In genomic region chr10:75226656-75227055, GRCh38 we compare ENCODE assay signal across 9 cellular contexts. TPM values are rescaled to one million over a fixed set of nuclear protein-coding genes. Genes with fewer than 3 reads are reported as not detected.
DNase-seq lines count a peak whose midpoint lies in the region; ATAC-seq and TF ChIP-seq lines count a peak whose summit lies in the region.
"Had no signal": no experiment of that assay in that cellular context is flagged by ENCODE, and none has a peak within 500 bp of the region (broad histone marks: within the 10 kb centered on the region; RNA-seq: fewer than 3 reads in every experiment).

No MANE protein-coding gene starts in this region.

- TF ChIP-seq CTCF in GM23338 (conservative IDR thresholded peaks at IDR 0.05; ENCODE audit: low read depth in 2 of 2) (no peak), spleen (IDR thresholded peaks at IDR 0.05 in 8 of 11, conservative IDR thresholded peaks at IDR 0.05 in 3 of 11) (no peak)

- intact Hi-C loops in spleen (cut with DNase I; ENCODE audit: low total_unique reads) (no loop called here), posterior vena cava (cut with DNase I) (no loop called here)

- peaks cover 67% of the 10 kb centered on the region for H3K4me1 Mint-ChIP-seq in GM23338
- H3K4me1 Mint-ChIP-seq in activated naive CD8-positive, alpha-beta T cell (ENCODE audit: low read depth) = peaks cover 61% of the 10 kb centered on the region

- peak overlapping the region; percentile 68 for H3K4me2 ChIP-seq in GM23338

- H3K27ac ChIP-seq in GM23338 (ENCODE audit: low read depth) (peak overlapping the region; percentile 95), iPS-18a (ENCODE audit: low read length) (peak overlapping the region; percentile 43), spleen (peak overlapping the region in 5 of 8 donors; percentile 56 to 76 (median 73))

- H3K36me3 ChIP-seq in GM23338 (ENCODE audit: insufficient read depth) (peaks cover 17% of the 10 kb centered on the region), iPS-18a (ENCODE audit: control insufficient read depth, low read depth, low read length) (peaks cover 83% of the 10 kb centered on the region), spleen (peaks cover 0 to 100% (median 73%) of the 10 kb centered on the region in 6 donors)

- H3K36me3 Mint-ChIP-seq in GM23338 (ENCODE audit: low read depth) = peaks cover 89% of the 10 kb centered on the region
- H3K36me3 Mint-ChIP-seq in activated naive CD8-positive, alpha-beta T cell = peaks cover 15% of the 10 kb centered on the region

- no peak for TF ChIP-seq POLR2A in spleen (IDR thresholded peaks at IDR 0.05)

- H3K27ac Mint-ChIP-seq in GM23338 = no peak overlapping the region; the same call in 1 of the 2 replicates
- peak overlapping the region; percentile 58 for H3K27ac Mint-ChIP-seq in activated naive CD8-positive, alpha-beta T cell

- WGBS in spleen, 5 donors = 70 to 92% (median 80%) methylated on average over 5 of the region's 5 CpGs

- no peak overlapping the region for H2AFZ ChIP-seq in GM23338

- DNase-seq in GM23338 (ENCODE audit: low spot score) (peak; percentile 70), spleen (no peak), posterior vena cava (ENCODE audit: low spot score) (no peak), RPMI8226 (no peak), A172 (ENCODE audit: low spot score) (no peak)
- DNase-seq: NCI-H146 had no signal

- peaks cover 20% of the 10 kb centered on the region for H3F3A ChIP-seq in GM23338 (replicated peaks; ENCODE audit: low read depth)

- H3K27me3 ChIP-seq in GM23338 (ENCODE audit: insufficient read depth) (no peaks in the 10 kb centered on the region), iPS-18a (ENCODE audit: control insufficient read depth, insufficient read depth, low read length) (no peaks in the 10 kb centered on the region), spleen (replicated peaks in 1 of 7) (no peaks in the 10 kb centered on the region)

- no peaks in the 10 kb centered on the region for H3K9me3 Mint-ChIP-seq in GM23338
- no peaks in the 10 kb centered on the region for H3K9me3 Mint-ChIP-seq in activated naive CD8-positive, alpha-beta T cell (ENCODE audit: low read depth)

- ATAC-seq in GM23338 = peak; percentile 27
- no peak for ATAC-seq in HG03521 (IDR thresholded peaks at IDR 0.05; ENCODE audit: unreplicated experiment)

- H3K4me3 ChIP-seq in GM23338 (peak overlapping the region; percentile 17; the same call in 1 of the 2 replicates), iPS-18a (ENCODE audit: low read length) (no peak overlapping the region), spleen (no peak overlapping the region)

- no peaks in the 10 kb centered on the region for H3K9me2 ChIP-seq in GM23338 (ENCODE audit: insufficient read depth)

- H3K79me2 ChIP-seq in GM23338 (replicated peaks; ENCODE audit: insufficient read depth) = peaks cover 85% of the 10 kb centered on the region

- no peaks in the 10 kb centered on the region for H3K9me3 ChIP-seq in iPS-18a (ENCODE audit: control insufficient read depth, low read depth, low read length)
- no peaks in the 10 kb centered on the region for H3K9me3 ChIP-seq in spleen

- H3K27me3 Mint-ChIP-seq in GM23338 (ENCODE audit: insufficient read depth, low read depth, poor library complexity) = peaks cover 15% of the 10 kb centered on the region
- H3K27me3 Mint-ChIP-seq in activated naive CD8-positive, alpha-beta T cell = no peaks in the 10 kb centered on the region

- H4K20me1 ChIP-seq in GM23338 (replicated peaks; ENCODE audit: insufficient read depth) = peaks cover 12% of the 10 kb centered on the region

- H3K4me1 ChIP-seq in GM23338 (ENCODE audit: insufficient read depth) (peaks cover 43% of the 10 kb centered on the region), iPS-18a (ENCODE audit: control insufficient read depth, low read depth, low read length) (peaks cover 50% of the 10 kb centered on the region), spleen (peaks cover 22 to 91% (median 50%) of the 10 kb centered on the region in 6 donors)

- H3K4me3 Mint-ChIP-seq in GM23338 = peak overlapping the region; percentile 51
- H3K4me3 Mint-ChIP-seq in activated naive CD8-positive, alpha-beta T cell = no peak overlapping the region

- H3K9ac ChIP-seq in iPS-18a (ENCODE audit: low read length) = peak overlapping the region; percentile 43

TF ChIP-seq in GM23338, 12 proteins besides CTCF, POLR2A, EP300 and RAD21 (continues in another document):
- TF ChIP-seq POLR2AphosphoS5 (IDR thresholded peaks at IDR 0.05; ENCODE audit: low read depth) (no peak), JUNB (IDR thresholded peaks at IDR 0.05; ENCODE audit: unreplicated experiment) (no peak), ZNF462 (CRISPR knock-in tag; IDR thresholded peaks at IDR 0.05) (no peak), EZH2 (IDR thresholded peaks at IDR 0.05; ENCODE audit: low read depth, unreplicated experiment) (no peak)
- TF ChIP-seq, protein P1, sequence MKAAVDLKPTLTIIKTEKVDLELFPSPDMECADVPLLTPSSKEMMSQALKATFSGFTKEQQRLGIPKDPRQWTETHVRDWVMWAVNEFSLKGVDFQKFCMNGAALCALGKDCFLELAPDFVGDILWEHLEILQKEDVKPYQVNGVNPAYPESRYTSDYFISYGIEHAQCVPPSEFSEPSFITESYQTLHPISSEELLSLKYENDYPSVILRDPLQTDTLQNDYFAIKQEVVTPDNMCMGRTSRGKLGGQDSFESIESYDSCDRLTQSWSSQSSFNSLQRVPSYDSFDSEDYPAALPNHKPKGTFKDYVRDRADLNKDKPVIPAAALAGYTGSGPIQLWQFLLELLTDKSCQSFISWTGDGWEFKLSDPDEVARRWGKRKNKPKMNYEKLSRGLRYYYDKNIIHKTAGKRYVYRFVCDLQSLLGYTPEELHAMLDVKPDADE (IDR thresholded peaks at IDR 0.05) = no peak

RNA-seq across cellular contexts. Expression of gene COMTD1, which starts 9.1 kb away (rescaled TPM):
- total RNA-seq in GM23338 (2014; rRNA removed; shearing (Covaris generic)) = 39.6 and 40.0 TPM in 2 replicates
- polyA plus RNA-seq in GM23338 (2016; fragmentation: Nextera tagmentation; extraction: Ambion mirVana) (46.7 and 54.1 TPM in 2 replicates), spleen (10 to 100 TPM; 32.9 to 57.4 (median 36.0) TPM)
- total RNA-seq in spleen (10 to 100 TPM; 14.2 to 26.3 (median 18.0) TPM), posterior vena cava (10 to 100 TPM in 1 of 2 donors, 1 to 10 TPM in 1; 10.0 to 18.1 TPM)
- total RNA-seq in A172 (2014; rRNA removed; shearing (Covaris generic)) = 27.0 and 49.9 TPM in 2 replicates

RNA-seq across cellular contexts. Expression of gene VDAC2, which starts 16.1 kb away (rescaled TPM):
- 242 and 282 TPM in 2 replicates for total RNA-seq in GM23338 (2014; rRNA removed; shearing (Covaris generic))
- polyA plus RNA-seq in GM23338 (2016; fragmentation: Nextera tagmentation; extraction: Ambion mirVana) = 294 and 311 TPM in 2 replicates
- total RNA-seq in spleen = 100 to 1,000 TPM in 3 of 7 donors, 10 to 100 TPM in 4; 67.8 to 108 (median 94.4) TPM
- polyA plus RNA-seq in spleen = 10 to 100 TPM; 62.0 to 81.9 (median 78.7) TPM
- total RNA-seq in posterior vena cava = 100 to 1,000 TPM; 115 to 146 TPM
- 354 and 357 TPM in 2 replicates for total RNA-seq in A172 (2014; rRNA removed; shearing (Covaris generic))

Comparison
In these comparisons a context has a peak if more than half of its experiments do, and no peak if none do; other contexts are left out.
1. H3K27ac ChIP-seq: peak in every context shown above with its lines; median percentile 95 in GM23338; 73 in spleen; 43 in iPS-18a.